Comparison of ENCODE assay signal across 14 cellular contexts in genomic region chr11:78656327-78656726, GRCh38.
DNase-seq lines count a peak whose midpoint lies in the region; ATAC-seq, FAIRE-seq and TF ChIP-seq lines count a peak whose summit lies in the region.
"Had no signal": no experiment of that assay in that cellular context is flagged by ENCODE, and none has a peak within 500 bp of the region (broad histone marks: within the 10 kb centered on the region; RNA-seq: fewer than 3 reads in every experiment).

No MANE protein-coding gene starts in this region.

- no peak overlapping the region for H3K9ac ChIP-seq in H1 (replicated peaks in 1 of 4; ENCODE audit: extremely low read depth in 1 of 4, low read depth in 3 of 4, low read length in 3 of 4)
- H3K9ac ChIP-seq: BLaER1 treated with 17β-estradiol and CSF1 and Interleukin-3, amounts not matched to agents 10 nM and 100 nM had no signal

- CTCF ChIA-PET in H1 (lab: Charles Lee; ENCODE audit: partially characterized antibody) = interaction anchor here (0.6 to 10.2 kb wide), 7 partner anchors 8 to 308 kb away, joined by 3 to 143 read pairs (median 7); no protein-coding TSS in a partner anchor

- TF ChIP-seq POLR2A in H1 (IDR thresholded peaks at IDR 0.05; ENCODE audit: control extremely low read depth in 1 of 2, low read depth in 2 of 2, low read length in 2 of 2) (no peak), vagina (IDR thresholded peaks at IDR 0.05) (no peak)

- no peak overlapping the region for H3K23ac ChIP-seq in H1 (ENCODE audit: insufficient read length)

- H3K9me3 ChIP-seq in H1 (ENCODE audit: insufficient read depth in 2 of 2, low read depth in 1 of 2, low read length in 1 of 2) (no peaks in the 10 kb centered on the region), vagina (no peaks in the 10 kb centered on the region)
- H3K9me3 ChIP-seq: BLaER1 treated with 17β-estradiol and CSF1 and Interleukin-3, amounts not matched to agents 10 nM and 100 nM had no signal

- peak; percentile 40 for DNase-seq in activated CD8-positive, alpha-beta memory T cell treated with anti-CD3 and anti-CD28 coated beads for 24 hours
- DNase-seq in activated CD8-positive, alpha-beta memory T cell treated with anti-CD3 and anti-CD28 coated beads, Interleukin-2, amount 50 U/mL, for 4 hours = no peak
- DNase-seq in H1 (ENCODE audit: low read depth in 1 of 2, low spot score in 2 of 2) (peak in 1 of 2 experiments; percentile 24), left lobe of liver (ENCODE audit: low spot score) (peak; percentile 27), vagina (ENCODE audit: extremely low spot score in 2 of 2) (peak; percentile 47 to 84), middle frontal gyrus (ENCODE audit: extremely low spot score, low spot score) (no peak)
- DNase-seq: ACHN; CD4-positive, CD25-positive, alpha-beta regulatory T cell; DMS53 had no signal

- H2AK5ac ChIP-seq in H1 (ENCODE audit: low read depth, low read length) = no peak overlapping the region

- H2BK15ac ChIP-seq in H1 (ENCODE audit: low read length) = no peak overlapping the region

- intact Hi-C loops in vagina (cut with DNase I) = no loop called here

- H2BK5ac ChIP-seq in H1 (ENCODE audit: low read depth, low read length) = 0 out of 2 replicates have a peak overlapping the region, but pooled peaks have one; percentile 30

- H3K27ac ChIP-seq in H1 (ENCODE audit: low read depth, low read length) (no peak overlapping the region), vagina (no peak overlapping the region)
- H3K27ac ChIP-seq: BLaER1 treated with 17β-estradiol and CSF1 and Interleukin-3, amounts not matched to agents 10 nM and 100 nM; HL-60 had no signal

- no peak overlapping the region for H3K14ac ChIP-seq in H1 (ENCODE audit: insufficient read length)

- H3K4me3 ChIP-seq in H1 (ENCODE audit: extremely low read depth in 1 of 4, insufficient read depth in 2 of 4, low read depth in 3 of 4, low read length in 4 of 4) (no peak overlapping the region), vagina (no peak overlapping the region)
- H3K4me3 ChIP-seq: BLaER1 treated with 17β-estradiol and CSF1 and Interleukin-3, amounts not matched to agents 10 nM and 100 nM had no signal

- POLR2A ChIA-PET in H1 (lab: Charles Lee; ENCODE audit: partially characterized antibody) = no interaction called here

- ATAC-seq in left lobe of liver = no peak
- ATAC-seq in GM19455 (IDR thresholded peaks at IDR 0.05; ENCODE audit: unreplicated experiment) = no peak
- ATAC-seq: HCT116 had no signal

- no peak for FAIRE-seq in H1 (lab: Jason Lieb, UNC)
- FAIRE-seq: H54 had no signal

- H3K4me2 ChIP-seq in H1 (ENCODE audit: insufficient read depth in 1 of 2, low read depth in 2 of 2, low read length in 2 of 2) = no peak overlapping the region
- H3K4me2 ChIP-seq: BLaER1 treated with 17β-estradiol and CSF1 and Interleukin-3, amounts not matched to agents 10 nM and 100 nM had no signal

- H3K56ac ChIP-seq in H1 (replicated peaks; ENCODE audit: insufficient read length, low read depth, low read length) = no peak overlapping the region

- no peak overlapping the region for H2BK12ac ChIP-seq in H1 (ENCODE audit: low read depth, low read length)

- H2AFZ ChIP-seq in H1 (ENCODE audit: low read length) = no peak overlapping the region

- TF ChIP-seq CTCF in H1 (IDR thresholded peaks at IDR 0.05; ENCODE audit: control extremely low read depth in 1 of 3, insufficient read depth in 1 of 3, low read depth in 1 of 3, low read length in 3 of 3) (no peak), vagina (IDR thresholded peaks at IDR 0.05) (no peak)

- no peak for TF ChIP-seq EP300 in H1 (IDR thresholded peaks at IDR 0.05; ENCODE audit: borderline replicate concordance in 1 of 2, low read depth in 2 of 2, low read length in 2 of 2)

- 91% methylated on average over 3 of the region's 4 CpGs; no CpG with 5 or more reads in 1 of the 2 experiments for WGBS in H1 (ENCODE audit: extremely low coverage in 1 of 2, insufficient coverage in 1 of 2, insufficient read length in 1 of 2, insufficient replicate concordance in 2 of 2, low coverage in 1 of 2, low lambda C conversion rate in 2 of 2, missing lambda C conversion rate in 1 of 2), 2 experiments

- no peak overlapping the region for H3K4ac ChIP-seq in H1 (replicated peaks; ENCODE audit: insufficient read length, low read depth, low read length)

- no peak overlapping the region for H4K8ac ChIP-seq in H1 (ENCODE audit: extremely low read depth, insufficient read depth, low read length)

- TF ChIP-seq RAD21 in H1 (IDR thresholded peaks at IDR 0.05 in 1 of 2, conservative IDR thresholded peaks at IDR 0.05 in 1 of 2; ENCODE audit: low read depth in 2 of 2, low read length in 2 of 2) = no peak

- no peak overlapping the region for H2BK120ac ChIP-seq in H1 (replicated peaks; ENCODE audit: low read depth, low read length)

- no peak overlapping the region for H4K91ac ChIP-seq in H1 (replicated peaks; ENCODE audit: insufficient read length, low read length)

- no peak overlapping the region for H2BK20ac ChIP-seq in H1 (ENCODE audit: low read length)

- no peaks in the 10 kb centered on the region for H4K20me1 ChIP-seq in H1 (replicated peaks in 1 of 2; ENCODE audit: control insufficient read depth in 1 of 2, insufficient read depth in 2 of 2, low read length in 2 of 2)
- H4K20me1 ChIP-seq: BLaER1 treated with 17β-estradiol and CSF1 and Interleukin-3, amounts not matched to agents 10 nM and 100 nM had no signal

- H3K36me3 ChIP-seq in H1 (ENCODE audit: control insufficient read depth in 2 of 4, insufficient read depth in 4 of 4, low read length in 3 of 4) = no peaks in the 10 kb centered on the region; a peak in 1 of 8 replicates
- no peaks in the 10 kb centered on the region for H3K36me3 ChIP-seq in vagina

- no peaks in the 10 kb centered on the region for H3K23me2 ChIP-seq in H1 (ENCODE audit: low read depth, low read length)

- no peaks in the 10 kb centered on the region for H3K79me2 ChIP-seq in H1 (ENCODE audit: control insufficient read depth in 1 of 2, insufficient read depth in 2 of 2, low read length in 2 of 2)

- no peak overlapping the region for H4K5ac ChIP-seq in H1 (ENCODE audit: insufficient read length, low read depth, low read length)

- H3K27me3 ChIP-seq in H1 (replicated peaks in 1 of 4; ENCODE audit: control insufficient read depth in 3 of 4, extremely low read depth in 1 of 4, insufficient read depth in 3 of 4, low read length in 3 of 4) (no peaks in the 10 kb centered on the region), vagina (no peaks in the 10 kb centered on the region)
- H3K27me3 ChIP-seq: BLaER1 treated with 17β-estradiol and CSF1 and Interleukin-3, amounts not matched to agents 10 nM and 100 nM had no signal

- no peaks in the 10 kb centered on the region; a peak in 1 of 7 replicates for H3K4me1 ChIP-seq in H1 (replicated peaks in 1 of 4; ENCODE audit: control insufficient read depth in 3 of 4, insufficient read depth in 4 of 4, low read length in 3 of 4)
- no peaks in the 10 kb centered on the region for H3K4me1 ChIP-seq in vagina
- H3K4me1 ChIP-seq: BLaER1 treated with 17β-estradiol and CSF1 and Interleukin-3, amounts not matched to agents 10 nM and 100 nM had no signal

- no peak overlapping the region for H3K18ac ChIP-seq in H1 (ENCODE audit: extremely low read depth, low read length)

- H3K79me1 ChIP-seq in H1 (ENCODE audit: low read depth, low read length) = no peaks in the 10 kb centered on the region

TF ChIP-seq in H1, 55 proteins besides CTCF, POLR2A, EP300 and RAD21:
- no peak for TF ChIP-seq POLR2AphosphoS5 (IDR thresholded peaks at IDR 0.05; ENCODE audit: low read depth, low read length)
- no peak for TF ChIP-seq KDM5A (IDR thresholded peaks at IDR 0.05; ENCODE audit: low read length)

Comparison
In these comparisons a context has a peak if more than half of its experiments do, and no peak if none do; other contexts are left out.
1. DNase-seq: peak in activated CD8-positive, alpha-beta memory T cell treated with anti-CD3 and anti-CD28 coated beads for 24 hours (single experiment), left lobe of liver (single experiment) and vagina (2 of 2); none in activated CD8-positive, alpha-beta memory T cell treated with anti-CD3 and anti-CD28 coated beads, Interleukin-2, amount 50 U/mL, for 4 hours (single experiment) and middle frontal gyrus (single experiment).